In genomic region chr3:66561374-66561773, GRCh38 we compare ENCODE assay signal across 31 cellular contexts.
DNase-seq lines count a peak whose midpoint lies in the region; ATAC-seq and TF ChIP-seq lines count a peak whose summit lies in the region.
"Had no signal": no experiment of that assay in that cellular context is flagged by ENCODE, and none has a peak within 500 bp of the region (broad histone marks: within the 10 kb centered on the region; RNA-seq: fewer than 3 reads in every experiment).

No MANE protein-coding gene starts in this region.

- no peak overlapping the region for H3K4me3 Mint-ChIP-seq in activated CD8-positive, alpha-beta T cell treated with anti-CD3 and anti-CD28 coated beads for 36 hours
- no peak overlapping the region for H3K4me3 Mint-ChIP-seq in activated CD8-positive, alpha-beta T cell treated with anti-CD3 and anti-CD28 coated beads, Interleukin-2, amount 10 ng/mL, durations not matched to agents 7 days and 5 days
- no peak overlapping the region for H3K4me3 Mint-ChIP-seq in stimulated activated naive CD8-positive, alpha-beta T cell treated with anti-CD3 and anti-CD28 coated beads, Interleukin-15, amount 100 ng/mL, for 72 hours
- H3K4me3 Mint-ChIP-seq: activated CD4-positive, alpha-beta T cell treated with anti-CD3 and anti-CD28 coated beads, Interleukin-2, amount 10 ng/mL, durations not matched to agents 7 days and 5 days; CD14-positive monocyte; HFFc6; IgD-negative memory B cell; naive B cell; type B pancreatic cell had no signal

- no peak overlapping the region for H3K9ac ChIP-seq in adipocyte (ENCODE audit: low read length)

- DNase-seq in activated CD8-positive, alpha-beta T cell treated with anti-CD3 and anti-CD28 coated beads for 36 hours: no peak
- DNase-seq in activated CD8-positive, alpha-beta T cell treated with anti-CD3 and anti-CD28 coated beads, Interleukin-2, amount 10 ng/mL, durations not matched to agents 7 days and 5 days: no peak
- DNase-seq in adipocyte (ENCODE audit: low read depth): peak; percentile 12
- DNase-seq in foreskin fibroblast: peak; percentile 26 to 43
- DNase-seq in stimulated activated naive CD8-positive, alpha-beta T cell treated with anti-CD3 and anti-CD28 coated beads, Interleukin-15, amount 100 ng/mL, for 72 hours: no peak
- no peak for DNase-seq in NCI-H82 (lab: John Stamatoyannopoulos, UW)
- no peak for DNase-seq in activated effector memory CD4-positive, alpha-beta T cell treated with Interleukin-2 at 50 U/mL for 16 hours
- DNase-seq in NCI-H446 (lab: John Stamatoyannopoulos, UW): no peak
- DNase-seq: activated CD4-positive, alpha-beta T cell treated with anti-CD3 and anti-CD28 coated beads, Interleukin-2, amount 10 ng/mL, durations not matched to agents 7 days and 5 days; activated naive CD4-positive, alpha-beta T cell treated with anti-CD3 and anti-CD28 coated beads, Interleukin-2, amount 50 U/mL, for 16 hours; Calu3; DMS79 treated with DMSO at 0.1 percent for 48 hours; effector CD4-positive, alpha-beta T cell; foreskin keratinocyte; GOT3; heart right ventricle; HFFc6; midbrain; naive B cell; NCI-H1436 treated with DMSO at 0.1 percent for 48 hours; NCI-H345; Peyer's patch; SHP77 treated with DMSO at 0.1 percent for 48 hours; stimulated activated CD4-positive, alpha-beta T cell treated with anti-CD3 and anti-CD28 coated beads, Interleukin-12 subunit alpha, Interleukin-12 subunit beta, amount 100 ng/mL, for 4 hours; stimulated activated CD4-positive, alpha-beta T cell treated with anti-CD3 and anti-CD28 coated beads, Interleukin-4, amount 100 ng/mL, for 1 hour; substantia nigra had no signal

- H3K36me3 Mint-ChIP-seq in activated CD8-positive, alpha-beta T cell treated with anti-CD3 and anti-CD28 coated beads for 36 hours (ENCODE audit: low read depth): no peaks in the 10 kb centered on the region
- no peaks in the 10 kb centered on the region for H3K36me3 Mint-ChIP-seq in activated CD8-positive, alpha-beta T cell treated with anti-CD3 and anti-CD28 coated beads, Interleukin-2, amount 10 ng/mL, durations not matched to agents 7 days and 5 days (ENCODE audit: low read depth)
- H3K36me3 Mint-ChIP-seq: CD14-positive monocyte, IgD-negative memory B cell, type B pancreatic cell had no signal

- no peaks in the 10 kb centered on the region for H3K4me1 ChIP-seq in adipocyte (ENCODE audit: control insufficient read depth, insufficient read depth, low read length)
- H3K4me1 ChIP-seq: foreskin keratinocyte, heart right ventricle, Peyer's patch had no signal

- H3K4me3 ChIP-seq in adipocyte (ENCODE audit: low read length): no peak overlapping the region
- H3K4me3 ChIP-seq in foreskin fibroblast (ENCODE audit: low read depth in 1 of 2, low read length in 2 of 2): no peak overlapping the region
- H3K4me3 ChIP-seq: cardiac muscle cell, heart right ventricle, Peyer's patch had no signal

- TF ChIP-seq CTCF in activated CD8-positive, alpha-beta T cell treated with anti-CD3 and anti-CD28 coated beads for 36 hours (IDR thresholded peaks at IDR 0.05): no peak
- TF ChIP-seq CTCF in foreskin fibroblast (IDR thresholded peaks at IDR 0.05; ENCODE audit: low read depth, low read length): no peak

- POLR2A ChIA-PET in activated CD8-positive, alpha-beta T cell treated with anti-CD3 and anti-CD28 coated beads for 36 hours (lab: Charles Lee): no interaction called here
- POLR2A ChIA-PET in activated CD8-positive, alpha-beta T cell treated with anti-CD3 and anti-CD28 coated beads, Interleukin-2, amount 10 ng/mL, durations not matched to agents 7 days and 5 days (lab: Charles Lee): no interaction called here

- no peaks in the 10 kb centered on the region for H3K4me1 Mint-ChIP-seq in activated CD8-positive, alpha-beta T cell treated with anti-CD3 and anti-CD28 coated beads for 36 hours (ENCODE audit: low read depth)
- no peaks in the 10 kb centered on the region for H3K4me1 Mint-ChIP-seq in activated CD8-positive, alpha-beta T cell treated with anti-CD3 and anti-CD28 coated beads, Interleukin-2, amount 10 ng/mL, durations not matched to agents 7 days and 5 days (ENCODE audit: low read depth)
- no peaks in the 10 kb centered on the region for H3K4me1 Mint-ChIP-seq in stimulated activated naive CD8-positive, alpha-beta T cell treated with anti-CD3 and anti-CD28 coated beads, Interleukin-15, amount 100 ng/mL, for 72 hours
- H3K4me1 Mint-ChIP-seq: activated CD4-positive, alpha-beta T cell treated with anti-CD3 and anti-CD28 coated beads, Interleukin-2, amount 10 ng/mL, durations not matched to agents 7 days and 5 days; CD14-positive monocyte; IgD-negative memory B cell; naive B cell had no signal

- no peaks in the 10 kb centered on the region for H3K27me3 Mint-ChIP-seq in activated CD8-positive, alpha-beta T cell treated with anti-CD3 and anti-CD28 coated beads for 36 hours
- no peaks in the 10 kb centered on the region for H3K27me3 Mint-ChIP-seq in activated CD8-positive, alpha-beta T cell treated with anti-CD3 and anti-CD28 coated beads, Interleukin-2, amount 10 ng/mL, durations not matched to agents 7 days and 5 days (ENCODE audit: low read depth)
- no peaks in the 10 kb centered on the region for H3K27me3 Mint-ChIP-seq in stimulated activated naive CD8-positive, alpha-beta T cell treated with anti-CD3 and anti-CD28 coated beads, Interleukin-15, amount 100 ng/mL, for 72 hours
- H3K27me3 Mint-ChIP-seq: type B pancreatic cell had no signal

- ATAC-seq in activated CD8-positive, alpha-beta T cell treated with anti-CD3 and anti-CD28 coated beads for 36 hours: peak; percentile 51
- ATAC-seq in activated CD8-positive, alpha-beta T cell treated with anti-CD3 and anti-CD28 coated beads, Interleukin-2, amount 10 ng/mL, durations not matched to agents 7 days and 5 days: no peak
- ATAC-seq in stimulated activated naive CD8-positive, alpha-beta T cell treated with anti-CD3 and anti-CD28 coated beads, Interleukin-15, amount 100 ng/mL, for 72 hours: peak; percentile 49
- ATAC-seq: foreskin keratinocyte, heart right ventricle, sciatic nerve had no signal

- no peak overlapping the region for H3K27ac Mint-ChIP-seq in activated CD8-positive, alpha-beta T cell treated with anti-CD3 and anti-CD28 coated beads for 36 hours
- no peak overlapping the region for H3K27ac Mint-ChIP-seq in activated CD8-positive, alpha-beta T cell treated with anti-CD3 and anti-CD28 coated beads, Interleukin-2, amount 10 ng/mL, durations not matched to agents 7 days and 5 days
- no peak overlapping the region for H3K27ac Mint-ChIP-seq in stimulated activated naive CD8-positive, alpha-beta T cell treated with anti-CD3 and anti-CD28 coated beads, Interleukin-15, amount 100 ng/mL, for 72 hours
- H3K27ac Mint-ChIP-seq: activated CD4-positive, alpha-beta T cell treated with anti-CD3 and anti-CD28 coated beads, Interleukin-2, amount 10 ng/mL, durations not matched to agents 7 days and 5 days; CD14-positive monocyte; HFFc6; IgD-negative memory B cell; naive B cell; type B pancreatic cell had no signal

- peaks cover 8% of the 10 kb centered on the region for H3K27me3 ChIP-seq in adipocyte (replicated peaks; ENCODE audit: control insufficient read depth, insufficient read depth, low read length)
- H3K27me3 ChIP-seq: cardiac muscle cell, heart right ventricle, Peyer's patch had no signal

- intact Hi-C loops in activated CD8-positive, alpha-beta T cell treated with anti-CD3 and anti-CD28 coated beads for 36 hours (cut with micrococcal nuclease): no loop called here

- H3K9me3 Mint-ChIP-seq in activated CD8-positive, alpha-beta T cell treated with anti-CD3 and anti-CD28 coated beads for 36 hours: peaks cover 3% of the 10 kb centered on the region
- H3K9me3 Mint-ChIP-seq in activated CD8-positive, alpha-beta T cell treated with anti-CD3 and anti-CD28 coated beads, Interleukin-2, amount 10 ng/mL, durations not matched to agents 7 days and 5 days (ENCODE audit: insufficient read depth): no peaks in the 10 kb centered on the region
- peaks cover 12 to 14% of the 10 kb centered on the region in 2 donors for H3K9me3 Mint-ChIP-seq in stimulated activated naive CD8-positive, alpha-beta T cell treated with anti-CD3 and anti-CD28 coated beads, Interleukin-15, amount 100 ng/mL, for 72 hours

- H3K36me3 ChIP-seq in adipocyte (ENCODE audit: control insufficient read depth, insufficient read depth, low read length, severe bottlenecking): no peaks in the 10 kb centered on the region
- H3K36me3 ChIP-seq: cardiac muscle cell, heart right ventricle, Peyer's patch had no signal

- CTCF ChIA-PET in activated CD8-positive, alpha-beta T cell treated with anti-CD3 and anti-CD28 coated beads for 36 hours (lab: Charles Lee): no interaction called here
- CTCF ChIA-PET in activated CD8-positive, alpha-beta T cell treated with anti-CD3 and anti-CD28 coated beads, Interleukin-2, amount 10 ng/mL, durations not matched to agents 7 days and 5 days (lab: Charles Lee): interaction anchor here (0.7 kb wide), 1 partner anchor 70 kb away, joined by 3 read pairs; no protein-coding TSS in a partner anchor

- no peaks in the 10 kb centered on the region for H3K9me3 ChIP-seq in adipocyte (ENCODE audit: control insufficient read depth, low read length)
- H3K9me3 ChIP-seq: heart right ventricle, Peyer's patch had no signal

Comparison
In these comparisons a context has a peak if more than half of its experiments do, and no peak if none do; other contexts are left out.
1. DNase-seq: peak in adipocyte (single experiment) and foreskin fibroblast (2 of 2); none in activated CD8-positive, alpha-beta T cell treated with anti-CD3 and anti-CD28 coated beads for 36 hours (single experiment), activated CD8-positive, alpha-beta T cell treated with anti-CD3 and anti-CD28 coated beads, Interleukin-2, amount 10 ng/mL, durations not matched to agents 7 days and 5 days (single experiment), stimulated activated naive CD8-positive, alpha-beta T cell treated with anti-CD3 and anti-CD28 coated beads, Interleukin-15, amount 100 ng/mL, for 72 hours (0 of 2), NCI-H82 (single experiment), activated effector memory CD4-positive, alpha-beta T cell treated with Interleukin-2 at 50 U/mL for 16 hours (single experiment) and NCI-H446 (0 of 2).